In the genomic region with DNA sequence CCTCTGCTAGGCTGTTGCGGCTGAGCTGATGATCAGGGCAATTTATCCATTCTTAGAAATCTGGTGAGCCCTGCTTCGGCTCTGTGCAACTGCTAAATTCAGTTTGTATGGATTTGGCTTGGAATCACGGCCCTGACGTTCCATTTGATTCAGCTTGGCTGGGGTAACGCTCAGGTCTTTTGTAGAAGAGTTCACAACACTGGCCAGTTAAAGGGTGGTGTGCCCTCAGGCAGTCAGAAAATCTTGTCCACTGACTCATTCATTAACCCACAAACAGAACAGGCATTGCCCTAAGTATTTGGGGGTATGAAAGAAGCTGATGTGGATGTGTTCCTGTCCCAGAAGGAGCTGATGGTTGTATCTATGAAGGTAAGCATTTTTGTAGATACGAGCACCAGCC, we compare ENCODE assay signal across 15 cellular contexts. TPM values are rescaled to one million over a fixed set of nuclear protein-coding genes. Genes with fewer than 3 reads are reported as not detected.
DNase-seq lines count a peak whose midpoint lies in the region; ATAC-seq, FAIRE-seq and TF ChIP-seq lines count a peak whose summit lies in the region.
"Had no signal": no experiment of that assay in that cellular context is flagged by ENCODE, and none has a peak within 500 bp of the region (broad histone marks: within the 10 kb centered on the region; RNA-seq: fewer than 3 reads in every experiment).

No MANE protein-coding gene starts in this region.

- DNase-seq in AG08395 (ENCODE audit: low spot score) (peak; percentile 58), H4 (ENCODE audit: low spot score) (peak; percentile 47), keratinocyte (ENCODE audit: low read depth, low spot score) (peak; percentile 61), ACHN (no peak), NCI-H510A treated with DMSO at 0.1 percent for 48 hours (lab: John Stamatoyannopoulos, UW) (no peak)
- no peak for DNase-seq in activated naive CD4-positive, alpha-beta T cell (lab: John Stamatoyannopoulos, UW)
- DNase-seq: activated T-cell treated with anti-CD3 and anti-CD28 coated beads, Interleukin-2, amount 50 U/mL, for 24 hours; AML-193; NCI-H1105 treated with DMSO at 0.1 percent for 48 hours had no signal

- H3K4me3 ChIP-seq in keratinocyte (ENCODE audit: control insufficient read depth in 2 of 3, extremely low read depth in 1 of 3, insufficient read depth in 2 of 3, low read depth in 1 of 3, low read length in 3 of 3): no peak overlapping the region
- H3K4me3 ChIP-seq: adrenal gland had no signal

- dilution Hi-C loops in keratinocyte (cut with MboI; ENCODE audit: extremely low pct_ligation_motif_present, low sequenced_read_pairs): no loop called here

- peak; percentile 94 for FAIRE-seq in keratinocyte (lab: Jason Lieb, UNC)
- FAIRE-seq: frontal cortex, kidney had no signal

- H3K4me1 ChIP-seq in keratinocyte (ENCODE audit: control insufficient read depth, extremely low read depth, insufficient read depth, low read length): peaks cover 16% of the 10 kb centered on the region

- H3K4me2 ChIP-seq in keratinocyte (ENCODE audit: control insufficient read depth, extremely low read depth, insufficient read depth, low read depth, low read length): peak overlapping the region; percentile 42

- no peaks in the 10 kb centered on the region for H3K27me3 ChIP-seq in keratinocyte (ENCODE audit: control insufficient read depth, extremely low read depth, insufficient read depth, low read length)
- H3K27me3 ChIP-seq: adrenal gland had no signal

- in situ Hi-C loops in ACHN (cut with HindIII; ENCODE audit: low pct_ligation_motif_present, low pct_unique_long_range_greater_than_20kb, low sequenced_read_pairs): no loop called here

- H3K9me3 ChIP-seq in keratinocyte (ENCODE audit: control insufficient read depth, low read depth, low read length): no peaks in the 10 kb centered on the region
- H3K9me3 ChIP-seq: adrenal gland had no signal

- no peak overlapping the region for H3K9ac ChIP-seq in keratinocyte (ENCODE audit: control insufficient read depth, extremely low read depth, insufficient read depth, low read length)

- H3K27ac ChIP-seq in angular gyrus (ENCODE audit: low read depth, low read length) (peak overlapping the region; percentile 95), keratinocyte (ENCODE audit: control insufficient read depth, insufficient read depth, low read length) (no peak overlapping the region)

- no peaks in the 10 kb centered on the region for H4K20me1 ChIP-seq in keratinocyte (ENCODE audit: control insufficient read depth, extremely low read depth, insufficient read depth, low read length)

- H2AFZ ChIP-seq in keratinocyte (ENCODE audit: control insufficient read depth, low read length): no peak overlapping the region

- H3K79me2 ChIP-seq in keratinocyte (ENCODE audit: control insufficient read depth, insufficient read depth, low read length): no peaks in the 10 kb centered on the region

- no peak for TF ChIP-seq CTCF in keratinocyte (optimal IDR thresholded peaks at IDR 0.05 in 1 of 3, IDR thresholded peaks at IDR 0.05 in 1 of 3, conservative IDR thresholded peaks at IDR 0.05 in 1 of 3; ENCODE audit: extremely low read depth in 1 of 3, insufficient read depth in 2 of 3, low read length in 3 of 3)

- no peak for ATAC-seq in GM21360 (IDR thresholded peaks at IDR 0.05; ENCODE audit: unreplicated experiment)

- no peaks in the 10 kb centered on the region for H3K9me1 ChIP-seq in keratinocyte (ENCODE audit: control insufficient read depth, extremely low read depth, insufficient read depth, low read length)

- no peaks in the 10 kb centered on the region for H3K36me3 ChIP-seq in keratinocyte (ENCODE audit: control insufficient read depth in 2 of 2, extremely low read depth in 1 of 2, insufficient read depth in 2 of 2, low read length in 2 of 2)
- H3K36me3 ChIP-seq: adrenal gland had no signal

RNA-seq across cellular contexts. Expression of gene GNAO1, which starts 53.9 kb away (rescaled TPM):
- total RNA-seq in H4 (2014; rRNA removed; shearing (Covaris generic)): 0.68 and 1.1 TPM in 2 replicates
- 0.05 to 0.26 TPM (median 0.13 TPM) in 3 replicates for polyA plus RNA-seq in keratinocyte
- polyA plus RNA-seq in keratinocyte (2011; ENCODE audit: low read depth): 0.86 TPM
- polyA plus RNA-seq in keratinocyte (2011; cell fraction: cytosol; rRNA removed): 0.04 and 0.09 TPM in 2 replicates
- 0.23 and 0.36 TPM in 2 replicates for polyA plus RNA-seq in keratinocyte (2011; cell fraction: nucleus; rRNA removed)
- polyA plus RNA-seq in keratinocyte (2012; ENCODE audit: low replicate concordance): 0.15 and 0.75 TPM in 2 replicates
- polyA minus RNA-seq in keratinocyte: 0.33 to 0.54 TPM in 2 of 3 replicates, not detected in the other
- not detected for polyA minus RNA-seq in keratinocyte (2011; cell fraction: cytosol; rRNA and poly(A)+ RNA removed)
- 0.21 TPM in 1 of 2 replicates, not detected in the other for polyA minus RNA-seq in keratinocyte (2011; cell fraction: nucleus; rRNA and poly(A)+ RNA removed)
- total RNA-seq: dermis microvascular lymphatic vessel endothelial cell had no signal

Comparison
In these comparisons a context has a peak if more than half of its experiments do, and no peak if none do; other contexts are left out.
1. DNase-seq: peak in AG08395 (single experiment), H4 (single experiment) and keratinocyte (single experiment); none in ACHN (single experiment), activated naive CD4-positive, alpha-beta T cell (0 of 4) and NCI-H510A treated with DMSO at 0.1 percent for 48 hours (single experiment).